In the genomic region with DNA sequence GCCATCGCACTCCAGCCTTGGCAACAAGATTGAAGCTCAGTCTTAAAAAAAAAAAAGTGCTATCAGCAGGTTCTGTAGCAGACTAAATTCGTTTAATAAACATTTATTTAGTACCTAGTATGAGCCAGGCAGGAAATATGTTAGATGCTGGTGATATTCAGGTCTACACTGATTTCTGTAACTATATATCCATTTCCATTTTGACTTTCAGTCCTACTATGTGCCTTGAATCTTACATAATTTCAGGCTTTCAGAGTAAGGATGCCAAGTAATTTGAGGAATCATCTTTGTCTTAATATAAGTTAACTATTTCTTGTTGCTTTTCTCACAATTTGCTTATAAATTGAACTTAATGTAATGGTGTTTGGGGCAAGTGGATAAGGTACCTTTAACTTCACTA, we compare ENCODE assay signal across 7 cellular contexts.
"Had no signal": no experiment of that assay in that cellular context is flagged by ENCODE, and none has a peak within 500 bp of the region (broad histone marks: within the 10 kb centered on the region; RNA-seq: fewer than 3 reads in every experiment).

No MANE protein-coding gene starts in this region.

- FAIRE-seq: HTR-8/SVneo had no signal

- H3K4me2 ChIP-seq: KMS-11 had no signal

- H3K9me3 Mint-ChIP-seq: IgD-negative memory B cell had no signal

- H3K27ac ChIP-seq: HL-60, KMS-11 had no signal

- H3K4me3 Mint-ChIP-seq: IgD-negative memory B cell had no signal

- H3K27me3 Mint-ChIP-seq: IgD-negative memory B cell had no signal

- H3K9ac ChIP-seq: KMS-11 had no signal

- DNase-seq: IMR-90, KBM-7, KG1 had no signal
